In the genomic region with DNA sequence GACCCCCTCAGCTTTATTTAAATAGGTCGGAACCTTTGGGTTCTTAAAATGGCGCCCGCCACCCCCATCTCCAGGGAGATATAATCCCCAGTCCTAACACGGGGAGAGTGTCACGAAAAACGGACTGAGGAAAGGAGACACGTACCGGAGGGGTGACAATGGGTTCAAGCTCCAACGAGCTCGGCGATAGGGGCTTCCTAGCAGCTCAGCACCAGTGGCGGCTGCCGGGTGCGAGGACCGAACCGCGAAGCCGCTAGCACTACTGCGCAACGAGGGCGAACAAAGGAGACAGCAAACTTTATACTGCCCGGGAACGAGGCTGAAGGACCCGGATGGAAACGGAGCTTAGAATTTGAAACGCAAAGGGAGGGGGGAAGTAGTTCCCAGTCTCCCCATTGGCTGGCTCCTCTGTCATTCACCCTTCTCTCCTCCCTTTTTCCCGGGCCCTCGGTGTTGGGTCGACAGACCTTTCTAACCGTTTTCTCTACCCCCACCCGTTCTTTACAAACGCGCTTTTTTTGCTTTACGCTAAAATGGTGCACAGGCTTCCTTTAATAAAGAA, we compare ENCODE assay signal across 1 cellular context.
TF ChIP-seq lines count a peak whose summit lies in the region.

A gene (minus strand): TSS at position 274 of the 562 bp plus-strand sequence. CDS start 1,298 bp downstream, outside the sequence.

TF ChIP-seq in HepG2, 621 proteins besides CTCF, POLR2A, EP300 and RAD21 (continued from another document and continues in another):
- TF ChIP-seq, protein P1, sequence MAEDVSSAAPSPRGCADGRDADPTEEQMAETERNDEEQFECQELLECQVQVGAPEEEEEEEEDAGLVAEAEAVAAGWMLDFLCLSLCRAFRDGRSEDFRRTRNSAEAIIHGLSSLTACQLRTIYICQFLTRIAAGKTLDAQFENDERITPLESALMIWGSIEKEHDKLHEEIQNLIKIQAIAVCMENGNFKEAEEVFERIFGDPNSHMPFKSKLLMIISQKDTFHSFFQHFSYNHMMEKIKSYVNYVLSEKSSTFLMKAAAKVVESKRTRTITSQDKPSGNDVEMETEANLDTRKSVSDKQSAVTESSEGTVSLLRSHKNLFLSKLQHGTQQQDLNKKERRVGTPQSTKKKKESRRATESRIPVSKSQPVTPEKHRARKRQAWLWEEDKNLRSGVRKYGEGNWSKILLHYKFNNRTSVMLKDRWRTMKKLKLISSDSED (CRISPR knock-in tag; IDR thresholded peaks at IDR 0.05): no peak
- TF ChIP-seq, protein P2, sequence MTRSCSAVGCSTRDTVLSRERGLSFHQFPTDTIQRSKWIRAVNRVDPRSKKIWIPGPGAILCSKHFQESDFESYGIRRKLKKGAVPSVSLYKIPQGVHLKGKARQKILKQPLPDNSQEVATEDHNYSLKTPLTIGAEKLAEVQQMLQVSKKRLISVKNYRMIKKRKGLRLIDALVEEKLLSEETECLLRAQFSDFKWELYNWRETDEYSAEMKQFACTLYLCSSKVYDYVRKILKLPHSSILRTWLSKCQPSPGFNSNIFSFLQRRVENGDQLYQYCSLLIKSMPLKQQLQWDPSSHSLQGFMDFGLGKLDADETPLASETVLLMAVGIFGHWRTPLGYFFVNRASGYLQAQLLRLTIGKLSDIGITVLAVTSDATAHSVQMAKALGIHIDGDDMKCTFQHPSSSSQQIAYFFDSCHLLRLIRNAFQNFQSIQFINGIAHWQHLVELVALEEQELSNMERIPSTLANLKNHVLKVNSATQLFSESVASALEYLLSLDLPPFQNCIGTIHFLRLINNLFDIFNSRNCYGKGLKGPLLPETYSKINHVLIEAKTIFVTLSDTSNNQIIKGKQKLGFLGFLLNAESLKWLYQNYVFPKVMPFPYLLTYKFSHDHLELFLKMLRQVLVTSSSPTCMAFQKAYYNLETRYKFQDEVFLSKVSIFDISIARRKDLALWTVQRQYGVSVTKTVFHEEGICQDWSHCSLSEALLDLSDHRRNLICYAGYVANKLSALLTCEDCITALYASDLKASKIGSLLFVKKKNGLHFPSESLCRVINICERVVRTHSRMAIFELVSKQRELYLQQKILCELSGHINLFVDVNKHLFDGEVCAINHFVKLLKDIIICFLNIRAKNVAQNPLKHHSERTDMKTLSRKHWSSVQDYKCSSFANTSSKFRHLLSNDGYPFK (CRISPR knock-in tag; IDR thresholded peaks at IDR 0.05; ENCODE audit: borderline replicate concordance): no peak
- TF ChIP-seq ZNF672 (CRISPR knock-in tag; IDR thresholded peaks at IDR 0.05): no peak
- TF ChIP-seq, protein P3, sequence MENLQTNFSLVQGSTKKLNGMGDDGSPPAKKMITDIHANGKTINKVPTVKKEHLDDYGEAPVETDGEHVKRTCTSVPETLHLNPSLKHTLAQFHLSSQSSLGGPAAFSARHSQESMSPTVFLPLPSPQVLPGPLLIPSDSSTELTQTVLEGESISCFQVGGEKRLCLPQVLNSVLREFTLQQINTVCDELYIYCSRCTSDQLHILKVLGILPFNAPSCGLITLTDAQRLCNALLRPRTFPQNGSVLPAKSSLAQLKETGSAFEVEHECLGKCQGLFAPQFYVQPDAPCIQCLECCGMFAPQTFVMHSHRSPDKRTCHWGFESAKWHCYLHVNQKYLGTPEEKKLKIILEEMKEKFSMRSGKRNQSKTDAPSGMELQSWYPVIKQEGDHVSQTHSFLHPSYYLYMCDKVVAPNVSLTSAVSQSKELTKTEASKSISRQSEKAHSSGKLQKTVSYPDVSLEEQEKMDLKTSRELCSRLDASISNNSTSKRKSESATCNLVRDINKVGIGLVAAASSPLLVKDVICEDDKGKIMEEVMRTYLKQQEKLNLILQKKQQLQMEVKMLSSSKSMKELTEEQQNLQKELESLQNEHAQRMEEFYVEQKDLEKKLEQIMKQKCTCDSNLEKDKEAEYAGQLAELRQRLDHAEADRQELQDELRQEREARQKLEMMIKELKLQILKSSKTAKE (CRISPR knock-in tag; IDR thresholded peaks at IDR 0.05; ENCODE audit: borderline replicate concordance): no peak
- no peak for TF ChIP-seq SOX13 (IDR thresholded peaks at IDR 0.05)
- TF ChIP-seq SOX13 (CRISPR knock-in tag; conservative IDR thresholded peaks at IDR 0.05 in 1 of 2, IDR thresholded peaks at IDR 0.05 in 1 of 2): peak in 1 of 2 experiments; percentile 38; a peak in 1 of 4 replicates
- peak; percentile 43; the same call in 1 of the 2 replicates for TF ChIP-seq PHF21A (CRISPR knock-in tag; IDR thresholded peaks at IDR 0.05)
- TF ChIP-seq KDM2A (CRISPR knock-in tag; IDR thresholded peaks at IDR 0.05; ENCODE audit: borderline replicate concordance, low read depth): peak; percentile 51; the same call in 1 of the 2 replicates
- TF ChIP-seq PCBP2 (optimal IDR thresholded peaks at IDR 0.05; ENCODE audit: low read depth, low read length, poor library complexity, severe bottlenecking): no peak
- no peak for TF ChIP-seq JUN (CRISPR knock-in tag; IDR thresholded peaks at IDR 0.05)
- no peak for TF ChIP-seq ATF7 (IDR thresholded peaks at IDR 0.05)
- TF ChIP-seq ATF7 (CRISPR knock-in tag; IDR thresholded peaks at IDR 0.05): no peak
- TF ChIP-seq CCDC6 (CRISPR knock-in tag; IDR thresholded peaks at IDR 0.05): no peak
- no peak for TF ChIP-seq PAWR (CRISPR knock-in tag; IDR thresholded peaks at IDR 0.05; ENCODE audit: borderline replicate concordance)
- TF ChIP-seq NFATC3 (CRISPR knock-in tag; IDR thresholded peaks at IDR 0.05): no peak
- no peak for TF ChIP-seq ZNF468 (CRISPR knock-in tag; IDR thresholded peaks at IDR 0.05)
- TF ChIP-seq SRSF4 (IDR thresholded peaks at IDR 0.05; ENCODE audit: low read depth, low read length, poor library complexity, severe bottlenecking): no peak
- no peak for TF ChIP-seq ZNF615 (CRISPR knock-in tag; IDR thresholded peaks at IDR 0.05; ENCODE audit: borderline replicate concordance)
- no peak for TF ChIP-seq ZKSCAN1 (IDR thresholded peaks at IDR 0.05; ENCODE audit: low read length)
- TF ChIP-seq, protein P4, sequence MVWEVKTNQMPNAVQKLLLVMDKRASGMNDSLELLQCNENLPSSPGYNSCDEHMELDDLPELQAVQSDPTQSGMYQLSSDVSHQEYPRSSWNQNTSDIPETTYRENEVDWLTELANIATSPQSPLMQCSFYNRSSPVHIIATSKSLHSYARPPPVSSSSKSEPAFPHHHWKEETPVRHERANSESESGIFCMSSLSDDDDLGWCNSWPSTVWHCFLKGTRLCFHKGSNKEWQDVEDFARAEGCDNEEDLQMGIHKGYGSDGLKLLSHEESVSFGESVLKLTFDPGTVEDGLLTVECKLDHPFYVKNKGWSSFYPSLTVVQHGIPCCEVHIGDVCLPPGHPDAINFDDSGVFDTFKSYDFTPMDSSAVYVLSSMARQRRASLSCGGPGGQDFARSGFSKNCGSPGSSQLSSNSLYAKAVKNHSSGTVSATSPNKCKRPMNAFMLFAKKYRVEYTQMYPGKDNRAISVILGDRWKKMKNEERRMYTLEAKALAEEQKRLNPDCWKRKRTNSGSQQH (CRISPR knock-in tag; IDR thresholded peaks at IDR 0.05; ENCODE audit: low read depth): no peak
- no peak for TF ChIP-seq EZH2 (conservative IDR thresholded peaks at IDR 0.05; ENCODE audit: low read depth, low read length)
- no peak for TF ChIP-seq JDP2 (CRISPR knock-in tag; IDR thresholded peaks at IDR 0.05; ENCODE audit: borderline replicate concordance)
- TF ChIP-seq CHD2 (IDR thresholded peaks at IDR 0.05; ENCODE audit: low read depth, low read length): no peak
- TF ChIP-seq, protein P5, sequence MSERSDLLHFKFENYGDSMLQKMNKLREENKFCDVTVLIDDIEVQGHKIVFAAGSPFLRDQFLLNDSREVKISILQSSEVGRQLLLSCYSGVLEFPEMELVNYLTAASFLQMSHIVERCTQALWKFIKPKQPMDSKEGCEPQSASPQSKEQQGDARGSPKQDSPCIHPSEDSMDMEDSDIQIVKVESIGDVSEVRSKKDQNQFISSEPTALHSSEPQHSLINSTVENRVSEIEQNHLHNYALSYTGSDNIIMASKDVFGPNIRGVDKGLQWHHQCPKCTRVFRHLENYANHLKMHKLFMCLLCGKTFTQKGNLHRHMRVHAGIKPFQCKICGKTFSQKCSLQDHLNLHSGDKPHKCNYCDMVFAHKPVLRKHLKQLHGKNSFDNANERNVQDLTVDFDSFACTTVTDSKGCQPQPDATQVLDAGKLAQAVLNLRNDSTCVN (CRISPR knock-in tag; IDR thresholded peaks at IDR 0.05; ENCODE audit: borderline replicate concordance): peak; percentile 36; the same call in 1 of the 2 replicates
- no peak for TF ChIP-seq RBAK (CRISPR knock-in tag; IDR thresholded peaks at IDR 0.05)
- no peak for TF ChIP-seq ZMYM3 (CRISPR knock-in tag; IDR thresholded peaks at IDR 0.05)
- no peak for TF ChIP-seq CCAR2 (optimal IDR thresholded peaks at IDR 0.05; ENCODE audit: low read depth, low read length)
- TF ChIP-seq ZBTB3 (CRISPR knock-in tag; IDR thresholded peaks at IDR 0.05; ENCODE audit: borderline replicate concordance, low read depth): no peak
- no peak for TF ChIP-seq MED8 (CRISPR knock-in tag; IDR thresholded peaks at IDR 0.05; ENCODE audit: insufficient replicate concordance)
- 0 out of 2 replicates have a peak, but pooled peaks have one; percentile 27 for TF ChIP-seq MED1 (CRISPR knock-in tag; IDR thresholded peaks at IDR 0.05)
- no peak for TF ChIP-seq ZBTB42 (CRISPR knock-in tag; IDR thresholded peaks at IDR 0.05)
- TF ChIP-seq, protein P6, sequence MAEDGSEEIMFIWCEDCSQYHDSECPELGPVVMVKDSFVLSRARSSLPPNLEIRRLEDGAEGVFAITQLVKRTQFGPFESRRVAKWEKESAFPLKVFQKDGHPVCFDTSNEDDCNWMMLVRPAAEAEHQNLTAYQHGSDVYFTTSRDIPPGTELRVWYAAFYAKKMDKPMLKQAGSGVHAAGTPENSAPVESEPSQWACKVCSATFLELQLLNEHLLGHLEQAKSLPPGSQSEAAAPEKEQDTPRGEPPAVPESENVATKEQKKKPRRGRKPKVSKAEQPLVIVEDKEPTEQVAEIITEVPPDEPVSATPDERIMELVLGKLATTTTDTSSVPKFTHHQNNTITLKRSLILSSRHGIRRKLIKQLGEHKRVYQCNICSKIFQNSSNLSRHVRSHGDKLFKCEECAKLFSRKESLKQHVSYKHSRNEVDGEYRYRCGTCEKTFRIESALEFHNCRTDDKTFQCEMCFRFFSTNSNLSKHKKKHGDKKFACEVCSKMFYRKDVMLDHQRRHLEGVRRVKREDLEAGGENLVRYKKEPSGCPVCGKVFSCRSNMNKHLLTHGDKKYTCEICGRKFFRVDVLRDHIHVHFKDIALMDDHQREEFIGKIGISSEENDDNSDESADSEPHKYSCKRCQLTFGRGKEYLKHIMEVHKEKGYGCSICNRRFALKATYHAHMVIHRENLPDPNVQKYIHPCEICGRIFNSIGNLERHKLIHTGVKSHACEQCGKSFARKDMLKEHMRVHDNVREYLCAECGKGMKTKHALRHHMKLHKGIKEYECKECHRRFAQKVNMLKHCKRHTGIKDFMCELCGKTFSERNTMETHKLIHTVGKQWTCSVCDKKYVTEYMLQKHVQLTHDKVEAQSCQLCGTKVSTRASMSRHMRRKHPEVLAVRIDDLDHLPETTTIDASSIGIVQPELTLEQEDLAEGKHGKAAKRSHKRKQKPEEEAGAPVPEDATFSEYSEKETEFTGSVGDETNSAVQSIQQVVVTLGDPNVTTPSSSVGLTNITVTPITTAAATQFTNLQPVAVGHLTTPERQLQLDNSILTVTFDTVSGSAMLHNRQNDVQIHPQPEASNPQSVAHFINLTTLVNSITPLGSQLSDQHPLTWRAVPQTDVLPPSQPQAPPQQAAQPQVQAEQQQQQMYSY (CRISPR knock-in tag; IDR thresholded peaks at IDR 0.05): no peak
- no peak for TF ChIP-seq NAIF1 (CRISPR knock-in tag; IDR thresholded peaks at IDR 0.05; ENCODE audit: borderline replicate concordance)
- no peak for TF ChIP-seq MTA3 (CRISPR knock-in tag; IDR thresholded peaks at IDR 0.05)
- TF ChIP-seq ZNF839 (CRISPR knock-in tag; IDR thresholded peaks at IDR 0.05; ENCODE audit: borderline replicate concordance): no peak
- TF ChIP-seq MIER2 (CRISPR knock-in tag; IDR thresholded peaks at IDR 0.05): no peak
- no peak for TF ChIP-seq SCMH1 (CRISPR knock-in tag; IDR thresholded peaks at IDR 0.05; ENCODE audit: borderline replicate concordance)
- 0 out of 2 replicates have a peak, but pooled peaks have one; percentile 30 for TF ChIP-seq TMF1 (CRISPR knock-in tag; IDR thresholded peaks at IDR 0.05; ENCODE audit: low read depth)
- TF ChIP-seq ZNF792 (CRISPR knock-in tag; IDR thresholded peaks at IDR 0.05): no peak
- TF ChIP-seq JUND (CRISPR knock-in tag; IDR thresholded peaks at IDR 0.05): no peak
- TF ChIP-seq ETV6 (CRISPR knock-in tag; conservative IDR thresholded peaks at IDR 0.05): no peak
- no peak for TF ChIP-seq ZNF382 (CRISPR knock-in tag; IDR thresholded peaks at IDR 0.05; ENCODE audit: borderline replicate concordance)
- TF ChIP-seq, protein P7, sequence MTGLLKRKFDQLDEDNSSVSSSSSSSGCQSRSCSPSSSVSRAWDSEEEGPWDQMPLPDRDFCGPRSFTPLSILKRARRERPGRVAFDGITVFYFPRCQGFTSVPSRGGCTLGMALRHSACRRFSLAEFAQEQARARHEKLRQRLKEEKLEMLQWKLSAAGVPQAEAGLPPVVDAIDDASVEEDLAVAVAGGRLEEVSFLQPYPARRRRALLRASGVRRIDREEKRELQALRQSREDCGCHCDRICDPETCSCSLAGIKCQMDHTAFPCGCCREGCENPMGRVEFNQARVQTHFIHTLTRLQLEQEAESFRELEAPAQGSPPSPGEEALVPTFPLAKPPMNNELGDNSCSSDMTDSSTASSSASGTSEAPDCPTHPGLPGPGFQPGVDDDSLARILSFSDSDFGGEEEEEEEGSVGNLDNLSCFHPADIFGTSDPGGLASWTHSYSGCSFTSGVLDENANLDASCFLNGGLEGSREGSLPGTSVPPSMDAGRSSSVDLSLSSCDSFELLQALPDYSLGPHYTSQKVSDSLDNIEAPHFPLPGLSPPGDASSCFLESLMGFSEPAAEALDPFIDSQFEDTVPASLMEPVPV (CRISPR knock-in tag; IDR thresholded peaks at IDR 0.05): no peak
- TF ChIP-seq ZNF761 (CRISPR knock-in tag; conservative IDR thresholded peaks at IDR 0.05): no peak
- TF ChIP-seq PAF1 (CRISPR knock-in tag; IDR thresholded peaks at IDR 0.05): no peak
- TF ChIP-seq RFX1 (IDR thresholded peaks at IDR 0.05): no peak
- TF ChIP-seq TCF7 (IDR thresholded peaks at IDR 0.05; ENCODE audit: low read depth): no peak
- no peak for TF ChIP-seq ZNF629 (CRISPR knock-in tag; conservative IDR thresholded peaks at IDR 0.05)
- peak; percentile 84 for TF ChIP-seq SIX4 (CRISPR knock-in tag; IDR thresholded peaks at IDR 0.05)
- TF ChIP-seq ZNF605 (CRISPR knock-in tag; IDR thresholded peaks at IDR 0.05): peak; percentile 63; the same call in 1 of the 2 replicates
- TF ChIP-seq KDM1A (CRISPR knock-in tag; IDR thresholded peaks at IDR 0.05): no peak
- no peak for TF ChIP-seq NCOA1 (CRISPR knock-in tag; IDR thresholded peaks at IDR 0.05)
- no peak for TF ChIP-seq SOX6 (IDR thresholded peaks at IDR 0.05)
- peak; percentile 39; the same call in 1 of the 2 replicates for TF ChIP-seq SOX6 (CRISPR knock-in tag; IDR thresholded peaks at IDR 0.05)
- no peak for TF ChIP-seq HES4 (CRISPR knock-in tag; IDR thresholded peaks at IDR 0.05; ENCODE audit: borderline replicate concordance)
